Comparison of ENCODE assay signal across 24 cellular contexts in genomic region chr1:233040494-233040893, GRCh38.
A peak's percentile ranks its signal among the peaks of the same experiment; 100 is the strongest.
DNase-seq lines count a peak whose midpoint lies in the region; ATAC-seq and TF ChIP-seq lines count a peak whose summit lies in the region.
"Had no signal": no experiment of that assay in that cellular context is flagged by ENCODE, and none has a peak within 500 bp of the region (broad histone marks: within the 10 kb centered on the region; RNA-seq: fewer than 3 reads in every experiment).

No MANE protein-coding gene starts in this region.

- H3K27ac ChIP-seq in endodermal cell (ENCODE audit: low read depth, low read length) = no peak overlapping the region
- H3K27ac ChIP-seq: BLaER1 had no signal

- 87 to 97% methylated on average over 4 of the region's 4 CpGs for WGBS in endodermal cell (ENCODE audit: insufficient coverage in 1 of 2, insufficient read length in 1 of 2), 2 experiments

- H3K27ac Mint-ChIP-seq in WTC11 (no peak overlapping the region), endodermal cell (no peak overlapping the region)
- H3K27ac Mint-ChIP-seq: CD4-positive, alpha-beta memory T cell; CD4-positive, CD25-positive, alpha-beta regulatory T cell; CD8-positive, alpha-beta memory T cell had no signal

- H3K36me3 Mint-ChIP-seq in WTC11 (peaks cover 15% of the 10 kb centered on the region), endodermal cell (ENCODE audit: low read depth) (peaks cover 10% of the 10 kb centered on the region)

- no peak for TF ChIP-seq CTCF in WTC11 (IDR thresholded peaks at IDR 0.05)
- peak; percentile 28 for TF ChIP-seq CTCF in endodermal cell (conservative IDR thresholded peaks at IDR 0.05)

- DNase-seq in SK-MEL-5 (ENCODE audit: low read depth, low spot score) (peak; percentile 40), WTC11 (ENCODE audit: low spot score) (no peak), endodermal cell (no peak), cerebellar cortex (ENCODE audit: low spot score) (no peak), SK-N-DZ (ENCODE audit: low spot score) (no peak)
- no peak for DNase-seq in activated naive CD4-positive, alpha-beta T cell treated with Interleukin-2 at 50 U/mL for 16 hours
- DNase-seq: 8988T; ACHN; BE2C; C1 segment of cervical spinal cord; CD4-positive, alpha-beta memory T cell; CD4-positive, CD25-positive, alpha-beta regulatory T cell; CD8-positive, alpha-beta memory T cell; COR-L47; DMS 273 treated with DMSO at 0.1 percent for 48 hours; DMS153; DMS53; DMS79; DND-41; EL; GDM1 had no signal

- peaks cover 70% of the 10 kb centered on the region for H3K27me3 ChIP-seq in endodermal cell (ENCODE audit: control insufficient read depth, insufficient read depth, low read length, poor library complexity, severe bottlenecking)
- H3K27me3 ChIP-seq: BE2C, BLaER1 had no signal

- CTCF ChIA-PET in WTC11 (lab: Charles Lee) = no interaction called here

- H3K4me3 ChIP-seq in endodermal cell (ENCODE audit: low read length) = no peak overlapping the region
- H3K4me3 ChIP-seq: BLaER1, GM12878 had no signal

- no peaks in the 10 kb centered on the region for H3K36me3 ChIP-seq in endodermal cell (ENCODE audit: control insufficient read depth, insufficient read depth, low read length)
- H3K36me3 ChIP-seq: BE2C had no signal

- ATAC-seq in WTC11 = peak; percentile 26; the same call in 1 of the 2 replicates
- ATAC-seq: GM12878 had no signal

- H3K9me3 Mint-ChIP-seq in WTC11 (no peaks in the 10 kb centered on the region), endodermal cell (peaks cover 3% of the 10 kb centered on the region)
- H3K9me3 Mint-ChIP-seq: CD8-positive, alpha-beta memory T cell had no signal

- POLR2A ChIA-PET in WTC11 (lab: Charles Lee) = no interaction called here

- H3K27me3 Mint-ChIP-seq in WTC11 (ENCODE audit: low read depth) = no peaks in the 10 kb centered on the region
- peaks cover 55% of the 10 kb centered on the region for H3K27me3 Mint-ChIP-seq in endodermal cell (ENCODE audit: insufficient read depth)
- H3K27me3 Mint-ChIP-seq: CD4-positive, alpha-beta memory T cell; CD4-positive, CD25-positive, alpha-beta regulatory T cell; CD8-positive, alpha-beta memory T cell had no signal

- in situ Hi-C loops in SK-MEL-5 (cut with HindIII; ENCODE audit: low pct_unique_long_range_greater_than_20kb, low sequenced_read_pairs) = no loop called here

- no peaks in the 10 kb centered on the region for H3K9me3 ChIP-seq in endodermal cell (ENCODE audit: control insufficient read depth, low read length)
- H3K9me3 ChIP-seq: BE2C had no signal

- H3K4me1 Mint-ChIP-seq in WTC11 (no peaks in the 10 kb centered on the region), endodermal cell (peaks cover 27% of the 10 kb centered on the region)
- H3K4me1 Mint-ChIP-seq: CD14-positive monocyte; CD4-positive, alpha-beta memory T cell; CD4-positive, CD25-positive, alpha-beta regulatory T cell had no signal

- peaks cover 6% of the 10 kb centered on the region for H3K4me1 ChIP-seq in endodermal cell (ENCODE audit: control insufficient read depth, insufficient read depth, low read length)
- H3K4me1 ChIP-seq: BLaER1 had no signal

- H3K4me3 Mint-ChIP-seq in WTC11 (no peak overlapping the region), endodermal cell (no peak overlapping the region)
- H3K4me3 Mint-ChIP-seq: CD14-positive monocyte; CD4-positive, alpha-beta memory T cell; CD4-positive, CD25-positive, alpha-beta regulatory T cell; CD8-positive, alpha-beta memory T cell had no signal

- no peak overlapping the region for H3K9ac ChIP-seq in endodermal cell (ENCODE audit: extremely low read depth, low read length, poor library complexity, severe bottlenecking)
- H3K9ac ChIP-seq: BLaER1 had no signal

TF ChIP-seq in WTC11, 78 proteins besides CTCF, POLR2A, EP300 and RAD21:
- TF ChIP-seq TEAD1 (CRISPR knock-in tag; IDR thresholded peaks at IDR 0.05) (no peak), OVOL2 (CRISPR knock-in tag; IDR thresholded peaks at IDR 0.05; ENCODE audit: borderline replicate concordance) (no peak)
- TF ChIP-seq, protein P1, sequence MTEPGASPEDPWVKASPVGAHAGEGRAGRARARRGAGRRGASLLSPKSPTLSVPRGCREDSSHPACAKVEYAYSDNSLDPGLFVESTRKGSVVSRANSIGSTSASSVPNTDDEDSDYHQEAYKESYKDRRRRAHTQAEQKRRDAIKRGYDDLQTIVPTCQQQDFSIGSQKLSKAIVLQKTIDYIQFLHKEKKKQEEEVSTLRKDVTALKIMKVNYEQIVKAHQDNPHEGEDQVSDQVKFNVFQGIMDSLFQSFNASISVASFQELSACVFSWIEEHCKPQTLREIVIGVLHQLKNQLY (CRISPR knock-in tag; IDR thresholded peaks at IDR 0.05) = no peak
